8 cellular contexts compared by ENCODE assay signal in genomic region chr1:89065077-89065868, GRCh38. TPM values are rescaled to one million over a fixed set of nuclear protein-coding genes. Genes with fewer than 3 reads are reported as not detected.
DNase-seq lines count a peak whose midpoint lies in the region; ATAC-seq and TF ChIP-seq lines count a peak whose summit lies in the region.

GBP1 (minus strand) TSS chr1:89065208; CDS start chr1:89063234, 1,974 bp downstream.

- H3K4me1 Mint-ChIP-seq in activated CD8-positive, alpha-beta memory T cell treated with anti-CD3 and anti-CD28 coated beads, Interleukin-2, amount 10 ng/mL, durations not matched to agents 7 days and 5 days: peaks cover 53% of the 10 kb centered on the region
- H3K4me1 Mint-ChIP-seq in naive B cell: peaks cover 29 to 43% (median 37%) of the 10 kb centered on the region in 3 donors

- H3K36me3 Mint-ChIP-seq in activated CD8-positive, alpha-beta memory T cell treated with anti-CD3 and anti-CD28 coated beads, Interleukin-2, amount 10 ng/mL, durations not matched to agents 7 days and 5 days: peaks cover 49% of the 10 kb centered on the region
- H3K36me3 Mint-ChIP-seq in naive B cell: peaks cover 0 to 2% of the 10 kb centered on the region in 2 donors

- peak; percentile 83 for ATAC-seq in activated CD8-positive, alpha-beta memory T cell treated with anti-CD3 and anti-CD28 coated beads, Interleukin-2, amount 10 ng/mL, durations not matched to agents 7 days and 5 days
- ATAC-seq in HG02973 (IDR thresholded peaks at IDR 0.05; ENCODE audit: unreplicated experiment) (peak; percentile 56), naive B cell (ENCODE audit: low read depth in 2 of 2) (peak; percentile 80 to 81)

- H3K9me3 Mint-ChIP-seq in activated CD8-positive, alpha-beta memory T cell treated with anti-CD3 and anti-CD28 coated beads, Interleukin-2, amount 10 ng/mL, durations not matched to agents 7 days and 5 days (ENCODE audit: low read depth): no peaks in the 10 kb centered on the region
- no peaks in the 10 kb centered on the region for H3K9me3 Mint-ChIP-seq in naive B cell

- no peak for DNase-seq in activated CD8-positive, alpha-beta memory T cell treated with anti-CD3 and anti-CD28 coated beads, Interleukin-2, amount 10 ng/mL, durations not matched to agents 7 days and 5 days
- no peak for DNase-seq in activated CD8-positive, alpha-beta memory T cell treated with anti-CD3 and anti-CD28 coated beads, Interleukin-2, amount 50 U/mL, for 4 hours
- DNase-seq in SW480 (ENCODE audit: low spot score): peak; percentile 9
- DNase-seq in epithelial cell of esophagus (ENCODE audit: low read depth): peak; percentile 79
- DNase-seq in naive B cell: peak; percentile 24
- DNase-seq in NK-92 treated with Interleukin-12 subunit alpha and Interleukin-12 subunit beta, amount 100 ng/mL, for 24 hours (lab: John Stamatoyannopoulos, UW): no peak
- DNase-seq in NCI-H82 treated with DMSO at 0.1 percent for 48 hours (lab: John Stamatoyannopoulos, UW; ENCODE audit: unreplicated experiment): no peak

- H3K27ac Mint-ChIP-seq in activated CD8-positive, alpha-beta memory T cell treated with anti-CD3 and anti-CD28 coated beads, Interleukin-2, amount 10 ng/mL, durations not matched to agents 7 days and 5 days: peak within 1 kb of the TSS; percentile 93
- H3K27ac Mint-ChIP-seq in naive B cell: peak within 1 kb of the TSS; percentile 64 to 95 (median 86)

- H3K4me3 Mint-ChIP-seq in activated CD8-positive, alpha-beta memory T cell treated with anti-CD3 and anti-CD28 coated beads, Interleukin-2, amount 10 ng/mL, durations not matched to agents 7 days and 5 days: peak within 1 kb of the TSS; percentile 91
- peak within 1 kb of the TSS; percentile 73 to 94 (median 92) for H3K4me3 Mint-ChIP-seq in naive B cell

- CTCF ChIA-PET in activated CD8-positive, alpha-beta memory T cell treated with anti-CD3 and anti-CD28 coated beads, Interleukin-2, amount 10 ng/mL, durations not matched to agents 7 days and 5 days (lab: Charles Lee): interaction anchor here (0.9 to 2.0 kb wide), 12 partner anchors 16 to 296 kb away, joined by 3 to 10 read pairs (median 4); partner anchors contain the start of genes GBP3 and GBP4

- no peaks in the 10 kb centered on the region for H3K27me3 Mint-ChIP-seq in activated CD8-positive, alpha-beta memory T cell treated with anti-CD3 and anti-CD28 coated beads, Interleukin-2, amount 10 ng/mL, durations not matched to agents 7 days and 5 days
- H3K27me3 Mint-ChIP-seq in naive B cell: no peaks in the 10 kb centered on the region

- H3K4me3 ChIP-seq in epithelial cell of esophagus (ENCODE audit: low read length): peak within 1 kb of the TSS; percentile 59

- TF ChIP-seq CTCF in epithelial cell of esophagus (IDR thresholded peaks at IDR 0.05; ENCODE audit: insufficient read depth, low read depth, low read length, missing control alignments): no peak

RNA-seq across cellular contexts. Expression of gene GBP1, which starts in this region (rescaled TPM):
- total RNA-seq in activated CD8-positive, alpha-beta memory T cell treated with anti-CD3 and anti-CD28 coated beads, Interleukin-2, amount 10 ng/mL, durations not matched to agents 7 days and 5 days: 100 to 1,000 TPM; 106 to 150 TPM
- polyA plus RNA-seq in naive B cell (ENCODE audit: low read depth in 6 of 6): 10 to 100 TPM in 1 of 6 donors, 1 to 10 TPM in 5; 4.2 to 15.7 (median 7.6) TPM

Comparison
In these comparisons a context has a peak if more than half of its experiments do, and no peak if none do; other contexts are left out.
1. DNase-seq: peak in SW480 (single experiment), epithelial cell of esophagus (single experiment) and naive B cell (single experiment); none in activated CD8-positive, alpha-beta memory T cell treated with anti-CD3 and anti-CD28 coated beads, Interleukin-2, amount 10 ng/mL, durations not matched to agents 7 days and 5 days (single experiment), activated CD8-positive, alpha-beta memory T cell treated with anti-CD3 and anti-CD28 coated beads, Interleukin-2, amount 50 U/mL, for 4 hours (single experiment), NK-92 treated with Interleukin-12 subunit alpha and Interleukin-12 subunit beta, amount 100 ng/mL, for 24 hours (single experiment) and NCI-H82 treated with DMSO at 0.1 percent for 48 hours (single experiment).
2. Peak in every context shown above with its lines, with median percentiles within 50 percentile points of each other: ATAC-seq.